12 cellular contexts compared by ENCODE assay signal in genomic region chr6:13302291-13302690, GRCh38. TPM values are rescaled to one million over a fixed set of nuclear protein-coding genes. Genes with fewer than 3 reads are reported as not detected.
DNase-seq lines count a peak whose midpoint lies in the region; ATAC-seq and TF ChIP-seq lines count a peak whose summit lies in the region.
"Had no signal": no experiment of that assay in that cellular context is flagged by ENCODE, and none has a peak within 500 bp of the region (broad histone marks: within the 10 kb centered on the region; RNA-seq: fewer than 3 reads in every experiment).

No MANE protein-coding gene starts in this region.

- no peaks in the 10 kb centered on the region for H3K27me3 ChIP-seq in CD4-positive, alpha-beta memory T cell (ENCODE audit: insufficient read depth, low read length)
- H3K27me3 ChIP-seq in psoas muscle (ENCODE audit: insufficient read depth in 3 of 3, low read length in 2 of 3), result no peaks in the 10 kb centered on the region

- H3K4me1 Mint-ChIP-seq in CD4-positive, alpha-beta memory T cell, result peaks cover 8 to 15% (median 11%) of the 10 kb centered on the region in 4 donors
- H3K4me1 Mint-ChIP-seq in activated naive CD8-positive, alpha-beta T cell (ENCODE audit: low read depth), result peaks cover 18% of the 10 kb centered on the region

- DNase-seq in CD4-positive, alpha-beta memory T cell, result no peak
- DNase-seq in left cardiac atrium (peak; percentile 34), psoas muscle (no peak), OCI-LY7 (ENCODE audit: low spot score) (no peak)
- DNase-seq in stimulated activated CD8-positive, alpha-beta memory T cell treated with anti-CD3 and anti-CD28 coated beads, Interleukin-4, amount 100 ng/mL, for 48 hours, result no peak
- DNase-seq: effector CD4-positive, alpha-beta T cell; NCI-H524 treated with DMSO at 0.1 percent for 48 hours; WERI-Rb-1 had no signal

- no peak overlapping the region for H3K4me3 ChIP-seq in CD4-positive, alpha-beta memory T cell (ENCODE audit: low read length in 2 of 2)
- H3K4me3 ChIP-seq in psoas muscle (no peak overlapping the region), OCI-LY7 (ENCODE audit: low read depth, low read length, poor library complexity, severe bottlenecking) (no peak overlapping the region)

- H3K9me3 ChIP-seq in CD4-positive, alpha-beta memory T cell (ENCODE audit: control insufficient read depth in 1 of 2, low read length in 2 of 2), result no peaks in the 10 kb centered on the region
- H3K9me3 ChIP-seq in psoas muscle (no peaks in the 10 kb centered on the region), OCI-LY7 (ENCODE audit: low read length) (no peaks in the 10 kb centered on the region)

- H3K79me2 ChIP-seq in OCI-LY7 (ENCODE audit: insufficient read depth, low read depth, low read length), result no peaks in the 10 kb centered on the region

- H3K27ac ChIP-seq in CD4-positive, alpha-beta memory T cell (ENCODE audit: low read depth, low read length), result no peak overlapping the region
- H3K27ac ChIP-seq in psoas muscle, result peak overlapping the region; percentile 46
- H3K27ac ChIP-seq in OCI-LY7 (ENCODE audit: low read depth, low read length, poor library complexity, severe bottlenecking), result no peak overlapping the region
- H3K27ac ChIP-seq: WERI-Rb-1 had no signal

- intact Hi-C loops in CD4-positive, alpha-beta memory T cell (cut with micrococcal nuclease), result no loop called here
- intact Hi-C loops in left cardiac atrium (cut with DNase I) (loop anchor here in 1 of 2 donors (10.0 kb wide), 1 partner anchor 107 kb away; no protein-coding TSS in a partner anchor), psoas muscle (cut with DNase I) (no loop called here), OCI-LY7 (cut with micrococcal nuclease; ENCODE audit: unreplicated experiment) (no loop called here)

- no peak overlapping the region for H3K4me2 ChIP-seq in OCI-LY7 (ENCODE audit: low read length)

- H3K9me3 Mint-ChIP-seq in CD4-positive, alpha-beta memory T cell, result no peaks in the 10 kb centered on the region
- H3K9me3 Mint-ChIP-seq in activated naive CD8-positive, alpha-beta T cell (ENCODE audit: low read depth), result no peaks in the 10 kb centered on the region
- H3K9me3 Mint-ChIP-seq: nephron had no signal

- H3K27ac Mint-ChIP-seq in CD4-positive, alpha-beta memory T cell, result peak overlapping the region in 5 of 7 donors; percentile 13 to 88 (median 77)
- peak overlapping the region; percentile 76 for H3K27ac Mint-ChIP-seq in activated naive CD8-positive, alpha-beta T cell

- H3K9me2 ChIP-seq in OCI-LY7 (ENCODE audit: insufficient read depth, low read length), result no peaks in the 10 kb centered on the region

- H4K20me1 ChIP-seq in OCI-LY7 (ENCODE audit: insufficient read depth, low read length), result 0 out of 2 replicates have a peak, but pooled peaks cover 9% of the 10 kb centered on the region

- 56 to 62% (median 57%) methylated on average over 7 of the region's 7 CpGs for WGBS in psoas muscle, 3 donors

- peak overlapping the region in 1 of 8 donors; percentile 80 for H3K4me3 Mint-ChIP-seq in CD4-positive, alpha-beta memory T cell
- no peak overlapping the region for H3K4me3 Mint-ChIP-seq in activated naive CD8-positive, alpha-beta T cell
- H3K4me3 Mint-ChIP-seq: nephron had no signal

- peak; percentile 24 to 33 for ATAC-seq in left cardiac atrium
- peak in 1 of 4 donors; percentile 21 for ATAC-seq in psoas muscle
- no peak for ATAC-seq in HG03520 (IDR thresholded peaks at IDR 0.05; ENCODE audit: unreplicated experiment)
- ATAC-seq in HG03460 (IDR thresholded peaks at IDR 0.05; ENCODE audit: unreplicated experiment), result no peak

- POLR2A ChIA-PET in CD4-positive, alpha-beta memory T cell (lab: Charles Lee; ENCODE audit: partially characterized antibody), result interaction anchor here (0.6 to 1.3 kb wide), 2 partner anchors 12 to 26 kb away, joined by 3 to 4 read pairs; partner anchors contain the start of gene TBC1D7
- POLR2A ChIA-PET in OCI-LY7 (lab: Charles Lee), result interaction anchor here (0.6 to 4.9 kb wide), 11 partner anchors 9 to 190 kb away, joined by 3 to 43 read pairs (median 3); partner anchors contain the start of gene TBC1D7

- H3K36me3 Mint-ChIP-seq in CD4-positive, alpha-beta memory T cell, result peaks cover 60 to 73% of the 10 kb centered on the region in 2 donors
- H3K36me3 Mint-ChIP-seq in activated naive CD8-positive, alpha-beta T cell, result peaks cover 23% of the 10 kb centered on the region

- peaks cover 25% of the 10 kb centered on the region for H3K36me3 ChIP-seq in CD4-positive, alpha-beta memory T cell (ENCODE audit: insufficient read depth, low read length)
- H3K36me3 ChIP-seq in psoas muscle (ENCODE audit: insufficient read depth in 1 of 2, low read depth in 1 of 2), result peaks cover 0 to 42% of the 10 kb centered on the region in 2 donors
- H3K36me3 ChIP-seq in OCI-LY7 (ENCODE audit: insufficient read depth, low read length), result peaks cover 46% of the 10 kb centered on the region

- no TSS peak for BruUV-seq in OCI-LY7 (replicated peaks; lab: Mats Ljungman, UMichigan)

- no peaks in the 10 kb centered on the region for H3K27me3 Mint-ChIP-seq in CD4-positive, alpha-beta memory T cell
- no peaks in the 10 kb centered on the region for H3K27me3 Mint-ChIP-seq in activated naive CD8-positive, alpha-beta T cell

- CTCF ChIA-PET in CD4-positive, alpha-beta memory T cell (lab: Charles Lee; ENCODE audit: partially characterized antibody), result interaction anchor here (1.5 kb wide), 1 partner anchor 26 kb away, joined by 4 read pairs; the partner anchor contains the start of gene TBC1D7
- CTCF ChIA-PET in OCI-LY7 (lab: Charles Lee; ENCODE audit: unreplicated experiment), result interaction anchor here (0.9 kb wide), 1 partner anchor 9 kb away, joined by 3 read pairs; no protein-coding TSS in a partner anchor

- H3K4me1 ChIP-seq in CD4-positive, alpha-beta memory T cell (ENCODE audit: insufficient read depth, low read length), result peaks cover 17% of the 10 kb centered on the region
- H3K4me1 ChIP-seq in psoas muscle, result peaks cover 19% of the 10 kb centered on the region
- peaks cover 82% of the 10 kb centered on the region for H3K4me1 ChIP-seq in OCI-LY7 (ENCODE audit: insufficient read depth, low read length, poor library complexity, severe bottlenecking)

- H2AFZ ChIP-seq in OCI-LY7 (ENCODE audit: low read length), result no peak overlapping the region

- no peak for TF ChIP-seq CTCF in psoas muscle (IDR thresholded peaks at IDR 0.05)
- no peak for TF ChIP-seq CTCF in OCI-LY7 (conservative IDR thresholded peaks at IDR 0.05; ENCODE audit: low read length)

RNA-seq across cellular contexts. Expression of gene TBC1D7, which starts 26.0 kb away (rescaled TPM):
- total RNA-seq in CD4-positive, alpha-beta memory T cell, result 10 to 100 TPM; 12.6 to 13.2 TPM
- polyA plus RNA-seq in CD4-positive, alpha-beta memory T cell, result 10 to 100 TPM; 16.2 to 24.5 TPM
- total RNA-seq in left cardiac atrium (10 to 100 TPM; 21.6 to 36.3 TPM), psoas muscle (10 to 100 TPM in 3 of 4 donors, 1 to 10 TPM in 1; 9.4 to 12.0 (median 10.3) TPM), OCI-LY7 (2022) (46.2 and 50.5 TPM in 2 replicates)
- polyA plus RNA-seq in psoas muscle, result 10 to 100 TPM; 14.8 to 19.4 (median 17.4) TPM
- 52.9 and 69.2 TPM in 2 replicates for total RNA-seq in OCI-LY7 (2014; rRNA removed; shearing (Covaris generic))

Comparison
In these comparisons a context has a peak if more than half of its experiments do, and no peak if none do; other contexts are left out.
1. ATAC-seq: peak in left cardiac atrium (2 of 2); none in HG03520 (single experiment) and HG03460 (single experiment).